ENCODE assay signal across 8 cellular contexts in the genomic region with DNA sequence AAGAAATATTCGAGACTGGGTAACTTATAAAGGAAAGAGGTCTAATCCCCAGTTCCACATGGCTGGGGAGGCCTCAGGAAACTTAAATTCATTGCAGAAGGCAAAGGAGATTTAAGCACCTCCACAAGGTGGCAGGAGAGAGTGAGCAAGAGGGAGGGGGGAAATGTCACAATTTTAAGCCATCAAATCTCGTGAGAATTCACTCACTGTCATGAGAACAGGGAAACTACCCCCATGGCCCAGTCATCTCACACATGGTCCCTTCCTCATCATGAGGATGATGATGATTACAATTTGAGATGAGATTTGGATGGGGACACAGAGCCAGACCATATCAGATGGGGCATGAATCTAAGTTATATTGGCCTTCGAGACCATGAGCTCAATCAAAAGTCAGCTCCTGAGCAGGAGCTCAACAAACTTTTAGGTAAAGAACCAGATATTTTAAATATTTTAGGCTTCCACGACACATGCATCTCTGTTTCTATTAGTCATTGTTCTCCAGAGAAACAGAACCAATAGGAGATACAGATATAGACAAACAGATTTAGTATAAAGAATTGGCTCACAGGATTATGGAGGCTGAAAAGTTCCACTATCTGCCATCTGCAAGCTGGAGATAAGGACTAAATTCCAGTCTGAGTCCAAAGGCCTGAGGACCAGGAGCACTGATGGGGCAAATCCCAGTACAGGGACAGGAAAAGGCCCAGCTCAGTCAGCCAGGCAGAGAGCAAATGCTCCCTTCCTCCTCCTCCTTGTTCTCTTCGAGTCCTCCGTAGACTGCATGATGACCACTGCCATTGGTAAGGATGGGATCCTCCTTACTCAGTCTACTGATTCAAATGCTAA. TPM values are rescaled to one million over a fixed set of nuclear protein-coding genes. Genes with fewer than 3 reads are reported as not detected.
A peak's percentile ranks its signal among the peaks of the same experiment; 100 is the strongest.
DNase-seq lines count a peak whose midpoint lies in the region; ATAC-seq, FAIRE-seq and TF ChIP-seq lines count a peak whose summit lies in the region.

No MANE protein-coding gene starts in this region.

- no peak overlapping the region for H3K27ac Mint-ChIP-seq in activated naive CD8-positive, alpha-beta T cell treated with anti-CD3 and anti-CD28 coated beads, Interleukin-2, amount 50 U/mL, for 24 hours

- H2BK15ac ChIP-seq in mesenchymal stem cell (ENCODE audit: low read depth, poor library complexity, severe bottlenecking) = no peak overlapping the region

- 71% methylated on average over 6 of the region's 6 CpGs for WGBS in A549 (ENCODE audit: missing lambda C conversion rate)
- 82% methylated on average over 4 of the region's 6 CpGs for WGBS in mesenchymal stem cell

- H3K9me3 ChIP-seq in A549 (no peaks in the 10 kb centered on the region), Panc1 (ENCODE audit: control insufficient read depth, insufficient read depth, low read depth, low read length) (no peaks in the 10 kb centered on the region), mesenchymal stem cell (ENCODE audit: control insufficient read depth, low read length) (no peaks in the 10 kb centered on the region)

- peak overlapping the region in 1 of 2 experiments; percentile 31 for H2BK12ac ChIP-seq in mesenchymal stem cell (ENCODE audit: low read length in 2 of 2)

- in situ Hi-C loops in GM13977 (cut with MboI; ENCODE audit: low pct_unique_long_range_greater_than_20kb, low sequenced_read_pairs, unreplicated experiment) (no loop called here), Panc1 (cut with HindIII; ENCODE audit: low pct_unique_long_range_greater_than_20kb, low sequenced_read_pairs) (no loop called here)

- no peak overlapping the region for H2BK5ac ChIP-seq in mesenchymal stem cell (ENCODE audit: low read depth, low read length, poor library complexity, severe bottlenecking)

- peak overlapping the region in 1 of 2 experiments; percentile 0 for H3K18ac ChIP-seq in mesenchymal stem cell (ENCODE audit: low read depth in 1 of 2, low read length in 2 of 2)

- CTCF ChIA-PET in A549 (lab: Yijun Ruan, JAX) (interaction anchor here (0.6 to 5.0 kb wide), 11 partner anchors 12 to 235 kb away, joined by 3 to 29 read pairs (median 3); no protein-coding TSS in a partner anchor), Panc1 (lab: Charles Lee) (interaction anchor here (0.6 kb wide), 1 partner anchor 35 kb away, joined by 5 read pairs; no protein-coding TSS in a partner anchor)

- H3K9me3 Mint-ChIP-seq in activated naive CD8-positive, alpha-beta T cell treated with anti-CD3 and anti-CD28 coated beads, Interleukin-2, amount 50 U/mL, for 24 hours = no peaks in the 10 kb centered on the region

- H3K27me3 ChIP-seq in Panc1 (ENCODE audit: control insufficient read depth, insufficient read depth, low read length) (no peaks in the 10 kb centered on the region), mesenchymal stem cell (ENCODE audit: control insufficient read depth in 1 of 2, insufficient read depth in 1 of 2, low read length in 2 of 2) (no peaks in the 10 kb centered on the region)

- 0 out of 3 replicates have a peak, but pooled peaks cover 5% of the 10 kb centered on the region for H3K4me1 ChIP-seq in A549
- no peaks in the 10 kb centered on the region for H3K4me1 ChIP-seq in Panc1 (ENCODE audit: control insufficient read depth, insufficient read depth, low read length)
- peaks cover 1% of the 10 kb centered on the region for H3K4me1 ChIP-seq in mesenchymal stem cell (ENCODE audit: control insufficient read depth, insufficient read depth, low read depth, low read length)

- peaks cover 5% of the 10 kb centered on the region for H3K79me1 ChIP-seq in mesenchymal stem cell (replicated peaks; ENCODE audit: low read length, poor library complexity, severe bottlenecking)

- H2AFZ ChIP-seq in mesenchymal stem cell (ENCODE audit: low read depth, low read length) = no peak overlapping the region

- TF ChIP-seq EP300 in A549 (IDR thresholded peaks at IDR 0.05) = no peak

- no peak overlapping the region for H3K4me3 ChIP-seq in A549
- H3K4me3 ChIP-seq in Panc1 (ENCODE audit: low read depth in 2 of 2, low read length in 2 of 2) = no peak overlapping the region
- no peak overlapping the region for H3K4me3 ChIP-seq in mesenchymal stem cell (ENCODE audit: insufficient read depth in 1 of 2, low read depth in 1 of 2, low read length in 2 of 2)

- H2BK120ac ChIP-seq in mesenchymal stem cell (ENCODE audit: low read depth, low read length) = no peak overlapping the region

- FAIRE-seq in A549 (lab: Jason Lieb, UNC) = no peak

- TF ChIP-seq CTCF in A549 (IDR thresholded peaks at IDR 0.05) (peak; percentile 41), GM13977 (IDR thresholded peaks at IDR 0.05; ENCODE audit: extremely low read depth, insufficient read depth, missing control alignments) (peak; percentile 65), Panc1 (IDR thresholded peaks at IDR 0.05) (peak; percentile 65)

- H3K36me3 Mint-ChIP-seq in activated naive CD8-positive, alpha-beta T cell treated with anti-CD3 and anti-CD28 coated beads, Interleukin-2, amount 50 U/mL, for 24 hours (ENCODE audit: low read depth) = peaks cover 39% of the 10 kb centered on the region

- H4K91ac ChIP-seq in mesenchymal stem cell (ENCODE audit: low read length) = no peak overlapping the region

- TF ChIP-seq POLR2A in A549 (IDR thresholded peaks at IDR 0.05; ENCODE audit: low read length) = no peak

- POLR2A ChIA-PET in A549 (lab: Yijun Ruan, JAX) = no interaction called here
- POLR2A ChIA-PET in Panc1 (lab: Charles Lee) = no interaction called here

- no peak overlapping the region for H3K4me3 Mint-ChIP-seq in activated naive CD8-positive, alpha-beta T cell treated with anti-CD3 and anti-CD28 coated beads, Interleukin-2, amount 50 U/mL, for 24 hours

- no peak overlapping the region for H4K8ac ChIP-seq in mesenchymal stem cell (ENCODE audit: low read length)

- H3K4me2 ChIP-seq in A549 (no peak overlapping the region), mesenchymal stem cell (ENCODE audit: low read length, poor library complexity, severe bottlenecking) (no peak overlapping the region)

- TF ChIP-seq RAD21 in A549 (conservative IDR thresholded peaks at IDR 0.05 in 1 of 2, IDR thresholded peaks at IDR 0.05 in 1 of 2) = peak; percentile 26 to 37; a peak in 2 of 5 replicates

- peaks cover 42% of the 10 kb centered on the region for H3K4me1 Mint-ChIP-seq in activated naive CD8-positive, alpha-beta T cell treated with anti-CD3 and anti-CD28 coated beads, Interleukin-2, amount 50 U/mL, for 24 hours

- no peak overlapping the region for H3K4ac ChIP-seq in mesenchymal stem cell (ENCODE audit: low read depth in 1 of 2, low read length in 2 of 2)

- no peaks in the 10 kb centered on the region for H3K36me3 ChIP-seq in Panc1 (ENCODE audit: control insufficient read depth, insufficient read depth, low read length)
- H3K36me3 ChIP-seq in mesenchymal stem cell (ENCODE audit: control insufficient read depth in 1 of 2, insufficient read depth in 2 of 2, low read depth in 1 of 2, low read length in 2 of 2) = peaks cover 0 to 20% of the 10 kb centered on the region in 2 experiments

- peak; percentile 28 to 62 for DNase-seq in A549 (ENCODE audit: low read depth in 1 of 2, low spot score in 1 of 2)
- DNase-seq in GM13977 (ENCODE audit: low spot score) = peak; percentile 19
- no peak for DNase-seq in Panc1 (ENCODE audit: low read depth, low spot score)
- peak; percentile 62 for DNase-seq in activated naive CD8-positive, alpha-beta T cell treated with anti-CD3 and anti-CD28 coated beads, Interleukin-2, amount 50 U/mL, for 24 hours
- DNase-seq in mesenchymal stem cell = peak; percentile 35
- DNase-seq in NCI-H2107 (lab: John Stamatoyannopoulos, UW) = no peak

- H3K23ac ChIP-seq in mesenchymal stem cell (ENCODE audit: low read length in 2 of 2) = no peak overlapping the region

- intact Hi-C loops in Panc1 (cut with micrococcal nuclease; ENCODE audit: unreplicated experiment) = no loop called here

- no peak overlapping the region for H2AK5ac ChIP-seq in mesenchymal stem cell (ENCODE audit: low read length, severe bottlenecking)

- H3K14ac ChIP-seq in mesenchymal stem cell (ENCODE audit: low read length in 2 of 2) = no peak overlapping the region

- no peaks in the 10 kb centered on the region for H3K27me3 Mint-ChIP-seq in activated naive CD8-positive, alpha-beta T cell treated with anti-CD3 and anti-CD28 coated beads, Interleukin-2, amount 50 U/mL, for 24 hours

- no TSS peak for BruUV-seq in Panc1 (replicated peaks; lab: Mats Ljungman, UMichigan)

- no peak overlapping the region for H3K27ac ChIP-seq in A549
- no peak overlapping the region for H3K27ac ChIP-seq in Panc1 (ENCODE audit: low read length)
- H3K27ac ChIP-seq in mesenchymal stem cell (ENCODE audit: low read length, poor library complexity, severe bottlenecking) = no peak overlapping the region

- no peak overlapping the region for H3K9ac ChIP-seq in mesenchymal stem cell (ENCODE audit: low read length)

- ATAC-seq in A549 (peak; percentile 54 to 70; a peak in 3 of 6 replicates), Panc1 (no peak), HG02642 (IDR thresholded peaks at IDR 0.05; ENCODE audit: poor library complexity, unreplicated experiment) (no peak), GM21367 (IDR thresholded peaks at IDR 0.05; ENCODE audit: unreplicated experiment) (no peak)
- peak; percentile 64 for ATAC-seq in activated naive CD8-positive, alpha-beta T cell treated with anti-CD3 and anti-CD28 coated beads, Interleukin-2, amount 50 U/mL, for 24 hours

TF ChIP-seq in A549, 52 proteins besides CTCF, POLR2A, EP300 and RAD21 (continues in another document):
- TF ChIP-seq JUN (IDR thresholded peaks at IDR 0.05) = no peak
- TF ChIP-seq ZSCAN20 (CRISPR knock-in tag; IDR thresholded peaks at IDR 0.05) = no peak
- TF ChIP-seq SMC3 (IDR thresholded peaks at IDR 0.05) = peak; percentile 26; the same call in 1 of the 3 replicates
- no peak for TF ChIP-seq FOSB (CRISPR knock-in tag; IDR thresholded peaks at IDR 0.05)
- TF ChIP-seq RARB (CRISPR knock-in tag; IDR thresholded peaks at IDR 0.05) = no peak
- TF ChIP-seq, protein P1, sequence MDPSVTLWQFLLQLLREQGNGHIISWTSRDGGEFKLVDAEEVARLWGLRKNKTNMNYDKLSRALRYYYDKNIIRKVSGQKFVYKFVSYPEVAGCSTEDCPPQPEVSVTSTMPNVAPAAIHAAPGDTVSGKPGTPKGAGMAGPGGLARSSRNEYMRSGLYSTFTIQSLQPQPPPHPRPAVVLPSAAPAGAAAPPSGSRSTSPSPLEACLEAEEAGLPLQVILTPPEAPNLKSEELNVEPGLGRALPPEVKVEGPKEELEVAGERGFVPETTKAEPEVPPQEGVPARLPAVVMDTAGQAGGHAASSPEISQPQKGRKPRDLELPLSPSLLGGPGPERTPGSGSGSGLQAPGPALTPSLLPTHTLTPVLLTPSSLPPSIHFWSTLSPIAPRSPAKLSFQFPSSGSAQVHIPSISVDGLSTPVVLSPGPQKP (IDR thresholded peaks at IDR 0.05; ENCODE audit: low read depth, low read length) = no peak

RNA-seq across cellular contexts. Expression of a gene that starts 24.9 kb away (rescaled TPM):
- polyA plus RNA-seq in A549 (2011; rRNA removed) = 14.4 and 17.9 TPM in 2 replicates
- polyA plus RNA-seq in A549 (2012; cell fraction: cytosol; rRNA removed) = 13.3 and 15.7 TPM in 2 replicates
- 36.5 and 41.5 TPM in 2 replicates for polyA plus RNA-seq in A549 (2012; cell fraction: nucleus; rRNA removed)
- polyA plus RNA-seq in A549 (2017; fragmentation: RNase III; extraction: RNeasy Plus Mini Kit Qiagen cat#74134 plus additional on column Dnase treatment) = 17.5 to 19.4 TPM (median 18.2 TPM) in 3 replicates
- polyA minus RNA-seq in A549 (2011; rRNA and poly(A)+ RNA removed) = 25.3 and 26.0 TPM in 2 replicates
- total RNA-seq in Panc1 (2021; ENCODE audit: unreplicated experiment) = 21.3 TPM
- polyA plus RNA-seq in Panc1 (2012; ENCODE audit: insufficient read length) = 21.6 TPM
- 22.1 TPM for polyA plus RNA-seq in mesenchymal stem cell (2013, experiment 1 of 2)
- 20.8 TPM for polyA plus RNA-seq in mesenchymal stem cell (2013, experiment 2 of 2)

Comparison
In these comparisons a context has a peak if more than half of its experiments do, and no peak if none do; other contexts are left out.
1. ATAC-seq: peak in A549 (2 of 2) and activated naive CD8-positive, alpha-beta T cell treated with anti-CD3 and anti-CD28 coated beads, Interleukin-2, amount 50 U/mL, for 24 hours (single experiment); none in Panc1 (single experiment), HG02642 (single experiment) and GM21367 (single experiment).
2. DNase-seq: peak in A549 (2 of 2), GM13977 (single experiment), activated naive CD8-positive, alpha-beta T cell treated with anti-CD3 and anti-CD28 coated beads, Interleukin-2, amount 50 U/mL, for 24 hours (single experiment) and mesenchymal stem cell (single experiment); none in Panc1 (single experiment) and NCI-H2107 (single experiment).
3. Peak in every context shown above with its lines, with median percentiles within 50 percentile points of each other: CTCF ChIP-seq.